In the genomic region with DNA sequence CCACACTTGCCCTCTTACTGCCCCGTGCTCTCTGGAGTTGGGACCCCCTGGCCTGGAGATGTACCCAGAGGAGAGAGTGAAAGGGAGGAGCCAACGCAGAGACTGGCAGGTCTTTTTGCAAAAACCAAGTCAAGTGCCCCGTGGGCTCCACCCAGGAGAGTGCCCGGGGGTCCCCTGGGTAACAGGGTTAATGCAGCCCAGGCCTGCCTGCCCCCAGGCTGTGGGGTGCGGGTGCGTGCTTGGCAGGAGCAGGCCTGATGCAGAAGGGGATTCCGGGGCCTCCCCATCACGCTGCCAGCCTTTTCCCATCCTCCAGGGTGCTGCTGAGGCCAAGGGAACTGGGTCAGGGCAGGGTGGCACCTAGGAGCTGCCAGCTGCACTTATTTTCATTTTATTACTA, we compare ENCODE assay signal across 16 cellular contexts.
DNase-seq lines count a peak whose midpoint lies in the region; ATAC-seq and TF ChIP-seq lines count a peak whose summit lies in the region.
"Had no signal": no experiment of that assay in that cellular context is flagged by ENCODE, and none has a peak within 500 bp of the region (broad histone marks: within the 10 kb centered on the region; RNA-seq: fewer than 3 reads in every experiment).

No MANE protein-coding gene starts in this region.

- peak; percentile 60 for DNase-seq in cardiac septum (ENCODE audit: low spot score)
- DNase-seq in right cardiac atrium, result no peak
- no peak for DNase-seq in Panc1 (ENCODE audit: low read depth, low spot score)
- DNase-seq in mesendoderm, result no peak
- DNase-seq in stimulated activated naive CD8-positive, alpha-beta T cell treated with anti-CD3 and anti-CD28 coated beads, Interleukin-15, amount 100 ng/mL, for 72 hours, result no peak
- no peak for DNase-seq in NCI-H82 treated with DMSO at 0.1 percent for 48 hours (lab: John Stamatoyannopoulos, UW; ENCODE audit: unreplicated experiment)
- no peak for DNase-seq in effector memory CD4-positive, alpha-beta T cell
- DNase-seq: 8988T; AML-193; Caco-2; CD8-positive, alpha-beta memory T cell; DND-41; GDM1; H9 had no signal

- POLR2A ChIA-PET in Panc1 (lab: Charles Lee), result no interaction called here

- H3K36me3 ChIP-seq in Panc1 (ENCODE audit: control insufficient read depth, insufficient read depth, low read length) (no peaks in the 10 kb centered on the region), mesendoderm (ENCODE audit: control insufficient read depth, insufficient read depth, low read length) (no peaks in the 10 kb centered on the region)
- no peaks in the 10 kb centered on the region for H3K36me3 ChIP-seq in effector memory CD4-positive, alpha-beta T cell (ENCODE audit: control insufficient read depth, insufficient read depth, low read length)
- H3K36me3 ChIP-seq: BLaER1 had no signal

- H2AK5ac ChIP-seq in mesendoderm (ENCODE audit: low read length), result no peak overlapping the region

- H4K8ac ChIP-seq in mesendoderm (ENCODE audit: low read depth, low read length), result no peak overlapping the region

- in situ Hi-C loops in Panc1 (cut with HindIII; ENCODE audit: low pct_unique_long_range_greater_than_20kb, low sequenced_read_pairs), result no loop called here

- no peak overlapping the region for H2BK120ac ChIP-seq in mesendoderm (ENCODE audit: low read depth, low read length)

- H3K18ac ChIP-seq in mesendoderm (ENCODE audit: low read length), result no peak overlapping the region

- ATAC-seq in right cardiac atrium (no peak), Panc1 (no peak; the same call in 1 of the 2 replicates)
- peak; percentile 41 for ATAC-seq in stimulated activated naive CD8-positive, alpha-beta T cell treated with anti-CD3 and anti-CD28 coated beads, Interleukin-15, amount 100 ng/mL, for 72 hours

- no peaks in the 10 kb centered on the region for H3K27me3 ChIP-seq in right cardiac atrium (ENCODE audit: control insufficient read depth, insufficient read depth)
- H3K27me3 ChIP-seq in Panc1 (ENCODE audit: control insufficient read depth, insufficient read depth, low read length), result no peaks in the 10 kb centered on the region
- no peaks in the 10 kb centered on the region for H3K27me3 ChIP-seq in mesendoderm (ENCODE audit: insufficient read depth, low read length, poor library complexity)
- no peaks in the 10 kb centered on the region for H3K27me3 ChIP-seq in effector memory CD4-positive, alpha-beta T cell (replicated peaks; ENCODE audit: control insufficient read depth, insufficient read depth, low read length, poor library complexity, severe bottlenecking)
- H3K27me3 ChIP-seq: BLaER1 had no signal

- no peaks in the 10 kb centered on the region for H3K79me1 ChIP-seq in mesendoderm (ENCODE audit: low read length)

- H3K27me3 Mint-ChIP-seq in stimulated activated naive CD8-positive, alpha-beta T cell treated with anti-CD3 and anti-CD28 coated beads, Interleukin-15, amount 100 ng/mL, for 72 hours, result peaks cover 43% of the 10 kb centered on the region

- no peak overlapping the region for H2BK15ac ChIP-seq in mesendoderm (replicated peaks; ENCODE audit: low read depth)

- no peaks in the 10 kb centered on the region for H3K79me2 ChIP-seq in mesendoderm (ENCODE audit: control insufficient read depth, insufficient read depth, low read length)

- no peak overlapping the region for H3K23ac ChIP-seq in mesendoderm (ENCODE audit: low read length)

- BruUV-seq in Panc1 (replicated peaks; lab: Mats Ljungman, UMichigan), result no TSS peak

- 92% methylated on average over 8 of the region's 8 CpGs for WGBS in right cardiac atrium
- no CpG with 5 or more reads among the region's 8 CpGs for WGBS in mesendoderm (ENCODE audit: extremely low coverage, insufficient coverage, low lambda C conversion rate)

- H3K27ac ChIP-seq in right cardiac atrium (ENCODE audit: low read length) (no peak overlapping the region), Panc1 (ENCODE audit: low read length) (peak overlapping the region; percentile 77; the same call in 1 of the 2 replicates), mesendoderm (ENCODE audit: low read depth, low read length) (no peak overlapping the region)
- no peak overlapping the region for H3K27ac ChIP-seq in effector memory CD4-positive, alpha-beta T cell (ENCODE audit: insufficient read depth, low read length, poor library complexity, severe bottlenecking)
- H3K27ac ChIP-seq: BLaER1 had no signal

- H4K5ac ChIP-seq in mesendoderm (ENCODE audit: low read length), result no peak overlapping the region

- H3K9me3 Mint-ChIP-seq in stimulated activated naive CD8-positive, alpha-beta T cell treated with anti-CD3 and anti-CD28 coated beads, Interleukin-15, amount 100 ng/mL, for 72 hours, result no peaks in the 10 kb centered on the region
- H3K9me3 Mint-ChIP-seq: CD8-positive, alpha-beta memory T cell; GM23338; H9 had no signal

- CTCF ChIA-PET in Panc1 (lab: Charles Lee), result no interaction called here

- H3K4me1 ChIP-seq in right cardiac atrium (ENCODE audit: control insufficient read depth, insufficient read depth, low read length) (no peaks in the 10 kb centered on the region), Panc1 (ENCODE audit: control insufficient read depth, insufficient read depth, low read length) (peaks cover 26% of the 10 kb centered on the region), mesendoderm (ENCODE audit: control insufficient read depth, low read depth, low read length) (no peaks in the 10 kb centered on the region)
- no peaks in the 10 kb centered on the region for H3K4me1 ChIP-seq in effector memory CD4-positive, alpha-beta T cell (ENCODE audit: control insufficient read depth, insufficient read depth, low read length, poor library complexity, severe bottlenecking)

- no peak overlapping the region for H3K9ac ChIP-seq in mesendoderm (ENCODE audit: low read length)
- H3K9ac ChIP-seq: BLaER1 had no signal

- intact Hi-C loops in cardiac septum (cut with DNase I), result no loop called here
- intact Hi-C loops in right cardiac atrium (cut with DNase I), result no loop called here
- intact Hi-C loops in Panc1 (cut with micrococcal nuclease; ENCODE audit: unreplicated experiment), result no loop called here

- H3K4me3 Mint-ChIP-seq in stimulated activated naive CD8-positive, alpha-beta T cell treated with anti-CD3 and anti-CD28 coated beads, Interleukin-15, amount 100 ng/mL, for 72 hours, result no peak overlapping the region
- H3K4me3 Mint-ChIP-seq: CD8-positive, alpha-beta memory T cell; GM23338; H9 had no signal

- no peak overlapping the region for H3K4ac ChIP-seq in mesendoderm (ENCODE audit: low read depth, low read length)

- no peak overlapping the region for H3K4me2 ChIP-seq in mesendoderm (ENCODE audit: low read length)
- H3K4me2 ChIP-seq: BLaER1, GM23338 had no signal

- H3K27ac Mint-ChIP-seq in stimulated activated naive CD8-positive, alpha-beta T cell treated with anti-CD3 and anti-CD28 coated beads, Interleukin-15, amount 100 ng/mL, for 72 hours, result no peak overlapping the region
- H3K27ac Mint-ChIP-seq: GM23338, H9 had no signal

- no peaks in the 10 kb centered on the region for H3K4me1 Mint-ChIP-seq in stimulated activated naive CD8-positive, alpha-beta T cell treated with anti-CD3 and anti-CD28 coated beads, Interleukin-15, amount 100 ng/mL, for 72 hours
- H3K4me1 Mint-ChIP-seq: CD8-positive, alpha-beta memory T cell had no signal

- TF ChIP-seq CTCF in Panc1 (IDR thresholded peaks at IDR 0.05), result no peak

- no peak overlapping the region for H2BK5ac ChIP-seq in mesendoderm (ENCODE audit: low read length)

- peak overlapping the region; percentile 7 for H3K56ac ChIP-seq in mesendoderm (ENCODE audit: low read length)

- H3K4me3 ChIP-seq in right cardiac atrium (ENCODE audit: low read length) (no peak overlapping the region), Panc1 (ENCODE audit: low read depth in 2 of 2, low read length in 2 of 2) (no peak overlapping the region), mesendoderm (ENCODE audit: low read length) (no peak overlapping the region)
- no peak overlapping the region for H3K4me3 ChIP-seq in effector memory CD4-positive, alpha-beta T cell (ENCODE audit: insufficient read depth, low read depth, low read length, poor library complexity, severe bottlenecking)
- H3K4me3 ChIP-seq: BLaER1, GM23338 had no signal

- H3K9me3 ChIP-seq in right cardiac atrium (ENCODE audit: control insufficient read depth, low read length) (no peaks in the 10 kb centered on the region), Panc1 (ENCODE audit: control insufficient read depth, insufficient read depth, low read depth, low read length) (no peaks in the 10 kb centered on the region)
- no peaks in the 10 kb centered on the region for H3K9me3 ChIP-seq in effector memory CD4-positive, alpha-beta T cell (ENCODE audit: control insufficient read depth, low read length)
- H3K9me3 ChIP-seq: BLaER1, Caco-2 had no signal
